Comparison of ENCODE assay signal across 7 cellular contexts in genomic region chr2:216694201-216694825, GRCh38. TPM values are rescaled to one million over a fixed set of nuclear protein-coding genes. Genes with fewer than 3 reads are reported as not detected.
DNase-seq lines count a peak whose midpoint lies in the region; ATAC-seq and TF ChIP-seq lines count a peak whose summit lies in the region.

No MANE protein-coding gene starts in this region.

- H3K9me3 ChIP-seq in HAP-1: no peaks in the 10 kb centered on the region
- H3K9me3 ChIP-seq in iPS DF 6.9 (ENCODE audit: control insufficient read depth, insufficient read depth, low read length): no peaks in the 10 kb centered on the region

- no CpG with 5 or more reads among the region's 56 CpGs for WGBS in iPS DF 6.9 (ENCODE audit: insufficient coverage, insufficient read length)

- peak; percentile 2 for ATAC-seq in sciatic nerve
- ATAC-seq in GM21526 (IDR thresholded peaks at IDR 0.05; ENCODE audit: low FRiP score, unreplicated experiment): no peak

- peaks cover 44% of the 10 kb centered on the region for H3K4me1 ChIP-seq in HAP-1
- H3K4me1 ChIP-seq in iPS DF 6.9 (ENCODE audit: control insufficient read depth, insufficient read depth, low read length): peaks cover 3% of the 10 kb centered on the region; the same call in 1 of the 2 replicates

- H3K4me3 ChIP-seq in HAP-1: peak overlapping the region; percentile 41
- H3K4me3 ChIP-seq in astrocyte of the cerebellum (ENCODE audit: low read depth, low read length): peak overlapping the region; percentile 70
- peak overlapping the region; percentile 23; the same call in 1 of the 2 replicates for H3K4me3 ChIP-seq in iPS DF 6.9 (ENCODE audit: low read length)

- no peak overlapping the region for H3K27ac ChIP-seq in iPS DF 6.9 (ENCODE audit: low read length)

- no peaks in the 10 kb centered on the region for H3K27me3 ChIP-seq in HAP-1 (ENCODE audit: low read depth)
- peaks cover 6% of the 10 kb centered on the region for H3K27me3 ChIP-seq in iPS DF 6.9 (ENCODE audit: control insufficient read depth, insufficient read depth, low read length)

- intact Hi-C loops in sciatic nerve (cut with DNase I): no loop called here

- in situ Hi-C loops in HAP-1 (cut with MboI; ENCODE audit: low sequenced_read_pairs) (loop anchor here (5.0 kb wide), 1 partner anchor 818 kb away; no protein-coding TSS in a partner anchor), astrocyte of the cerebellum (cut with HindIII; ENCODE audit: low sequenced_read_pairs) (no loop called here)

- DNase-seq in HAP-1 (ENCODE audit: low spot score in 2 of 2) (peak; percentile 63 to 82), NCI-H82 treated with DMSO at 0.1 percent for 48 hours (lab: John Stamatoyannopoulos, UW; ENCODE audit: unreplicated experiment) (peak; percentile 55), astrocyte of the cerebellum (ENCODE audit: low read depth) (no peak), iPS DF 6.9 (ENCODE audit: low read depth, low spot score) (no peak), sciatic nerve (ENCODE audit: low spot score) (peak; percentile 80), NCI-H226 (no peak)

- no peaks in the 10 kb centered on the region for H3K36me3 ChIP-seq in HAP-1 (replicated peaks)
- no peaks in the 10 kb centered on the region for H3K36me3 ChIP-seq in iPS DF 6.9 (ENCODE audit: control insufficient read depth, insufficient read depth, low read length)

- TF ChIP-seq CTCF in astrocyte of the cerebellum (IDR thresholded peaks at IDR 0.05; ENCODE audit: low read depth, low read length, missing control alignments): no peak

RNA-seq across cellular contexts. Expression of gene IGFBP5, which starts 1.0 kb away (rescaled TPM):
- total RNA-seq in sciatic nerve: 316 TPM

Comparison
In these comparisons a context has a peak if more than half of its experiments do, and no peak if none do; other contexts are left out.
1. DNase-seq: peak in HAP-1 (2 of 2), NCI-H82 treated with DMSO at 0.1 percent for 48 hours (single experiment) and sciatic nerve (single experiment); none in astrocyte of the cerebellum (single experiment), iPS DF 6.9 (single experiment) and NCI-H226 (single experiment).
2. Peak in every context shown above with its lines, with median percentiles within 50 percentile points of each other: H3K4me3 ChIP-seq.